Comparison of ENCODE assay signal across 1 cellular context in the genomic region with DNA sequence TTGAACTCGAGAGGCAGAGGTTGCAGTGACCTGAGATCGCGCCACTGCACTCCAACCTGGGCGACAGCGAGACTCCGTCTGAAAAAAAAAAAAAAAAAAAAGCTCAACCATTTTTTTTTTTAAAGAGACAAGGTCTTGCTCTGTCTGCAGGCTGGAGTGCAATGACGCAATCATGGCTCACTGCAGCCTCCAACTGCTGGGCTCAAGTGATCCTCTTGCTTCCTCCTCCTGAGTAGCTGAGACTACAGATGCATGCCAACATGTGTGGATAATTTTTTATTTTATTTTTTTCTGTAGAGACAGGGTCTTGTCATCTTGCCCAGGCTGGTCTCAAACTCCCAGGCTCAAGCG.
TF ChIP-seq lines count a peak whose summit lies in the region.

No MANE protein-coding gene starts in this region.

TF ChIP-seq in GM12878, 131 proteins besides CTCF, POLR2A, EP300 and RAD21:
- TF ChIP-seq, protein P1, sequence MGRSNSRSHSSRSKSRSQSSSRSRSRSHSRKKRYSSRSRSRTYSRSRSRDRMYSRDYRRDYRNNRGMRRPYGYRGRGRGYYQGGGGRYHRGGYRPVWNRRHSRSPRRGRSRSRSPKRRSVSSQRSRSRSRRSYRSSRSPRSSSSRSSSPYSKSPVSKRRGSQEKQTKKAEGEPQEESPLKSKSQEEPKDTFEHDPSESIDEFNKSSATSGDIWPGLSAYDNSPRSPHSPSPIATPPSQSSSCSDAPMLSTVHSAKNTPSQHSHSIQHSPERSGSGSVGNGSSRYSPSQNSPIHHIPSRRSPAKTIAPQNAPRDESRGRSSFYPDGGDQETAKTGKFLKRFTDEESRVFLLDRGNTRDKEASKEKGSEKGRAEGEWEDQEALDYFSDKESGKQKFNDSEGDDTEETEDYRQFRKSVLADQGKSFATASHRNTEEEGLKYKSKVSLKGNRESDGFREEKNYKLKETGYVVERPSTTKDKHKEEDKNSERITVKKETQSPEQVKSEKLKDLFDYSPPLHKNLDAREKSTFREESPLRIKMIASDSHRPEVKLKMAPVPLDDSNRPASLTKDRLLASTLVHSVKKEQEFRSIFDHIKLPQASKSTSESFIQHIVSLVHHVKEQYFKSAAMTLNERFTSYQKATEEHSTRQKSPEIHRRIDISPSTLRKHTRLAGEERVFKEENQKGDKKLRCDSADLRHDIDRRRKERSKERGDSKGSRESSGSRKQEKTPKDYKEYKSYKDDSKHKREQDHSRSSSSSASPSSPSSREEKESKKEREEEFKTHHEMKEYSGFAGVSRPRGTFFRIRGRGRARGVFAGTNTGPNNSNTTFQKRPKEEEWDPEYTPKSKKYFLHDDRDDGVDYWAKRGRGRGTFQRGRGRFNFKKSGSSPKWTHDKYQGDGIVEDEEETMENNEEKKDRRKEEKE (IDR thresholded peaks at IDR 0.05), result no peak
- peak; percentile 25; the same call in 1 of the 2 replicates for TF ChIP-seq YY1 (IDR thresholded peaks at IDR 0.05; ENCODE audit: low read depth, low read length)
